10 cellular contexts compared by ENCODE assay signal in the genomic region with DNA sequence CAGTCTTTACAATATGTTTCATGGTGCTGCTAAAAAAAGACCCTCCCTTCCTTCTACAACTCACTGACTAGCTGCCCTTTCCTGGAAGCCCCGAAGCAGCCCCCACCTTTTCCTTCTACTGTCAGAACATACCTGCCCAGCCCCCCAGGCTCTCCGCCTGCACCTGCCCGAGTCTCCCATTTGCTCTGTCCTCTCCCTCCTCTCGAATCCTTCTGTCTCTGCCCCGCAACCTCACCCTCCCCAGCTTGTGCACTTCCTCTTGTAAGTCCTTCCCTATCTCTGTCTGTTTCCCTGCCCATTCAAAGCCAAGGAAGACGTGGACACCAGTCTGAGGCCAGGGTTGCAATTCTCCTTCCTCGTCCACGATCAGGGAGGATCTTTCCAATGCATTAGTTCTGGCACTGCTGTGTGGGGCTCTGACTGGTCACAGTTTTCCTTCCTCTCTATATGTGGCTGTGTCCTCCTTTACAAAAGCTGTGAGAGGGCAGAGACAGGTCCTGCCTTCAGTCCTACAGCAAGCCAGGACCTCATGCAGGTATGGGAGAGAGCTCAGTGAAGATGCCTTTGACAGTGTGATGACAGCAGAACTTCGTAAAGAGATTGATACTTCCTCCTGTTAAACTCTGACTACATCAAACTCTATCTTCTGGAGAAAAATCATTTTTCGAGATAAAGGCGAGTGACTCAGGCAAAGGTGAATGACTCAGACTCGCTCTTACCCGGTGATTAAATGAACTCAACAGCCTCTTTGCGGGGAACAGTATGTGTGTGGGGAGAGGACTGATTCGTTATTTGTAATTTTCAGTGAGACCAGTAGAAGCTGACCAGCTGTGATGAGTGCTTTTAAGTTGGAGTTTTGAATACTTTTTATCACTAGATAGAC. TPM values are rescaled to one million over a fixed set of nuclear protein-coding genes. Genes with fewer than 3 reads are reported as not detected.
DNase-seq lines count a peak whose midpoint lies in the region; ATAC-seq and TF ChIP-seq lines count a peak whose summit lies in the region.
"Had no signal": no experiment of that assay in that cellular context is flagged by ENCODE, and none has a peak within 500 bp of the region (broad histone marks: within the 10 kb centered on the region; RNA-seq: fewer than 3 reads in every experiment).

No MANE protein-coding gene starts in this region.

- H3K9me3 Mint-ChIP-seq in activated T-cell treated with anti-CD3 and anti-CD28 coated beads, Interleukin-2, amount 50 U/mL, for 24 hours, result no peaks in the 10 kb centered on the region

- DNase-seq in activated T-cell treated with anti-CD3 and anti-CD28 coated beads, Interleukin-2, amount 50 U/mL, for 24 hours, result no peak
- DNase-seq in activated T-cell treated with anti-CD3 and anti-CD28 coated beads for 4 hours (no peak), NOMO-1 treated with dmso at 0.1 percent for 144 hours (lab: John Stamatoyannopoulos, UW; ENCODE audit: unreplicated experiment) (peak; percentile 28), colonic mucosa (peak; percentile 56), renal cortical epithelial cell (ENCODE audit: low read depth) (peak; percentile 72)
- DNase-seq: hippocampal formation had no signal

- no peak for ATAC-seq in HG02623 (IDR thresholded peaks at IDR 0.05; ENCODE audit: unreplicated experiment)
- ATAC-seq in GM18498 (IDR thresholded peaks at IDR 0.05; ENCODE audit: unreplicated experiment), result no peak
- no peak for ATAC-seq in GM18519 (IDR thresholded peaks at IDR 0.05; ENCODE audit: low FRiP score, unreplicated experiment)

- intact Hi-C loops in colonic mucosa (cut with DNase I), result no loop called here

- peaks cover 24% of the 10 kb centered on the region for H3K4me1 Mint-ChIP-seq in activated T-cell treated with anti-CD3 and anti-CD28 coated beads, Interleukin-2, amount 50 U/mL, for 24 hours (ENCODE audit: low read depth)

- no peaks in the 10 kb centered on the region for H3K36me3 Mint-ChIP-seq in activated T-cell treated with anti-CD3 and anti-CD28 coated beads, Interleukin-2, amount 50 U/mL, for 24 hours (ENCODE audit: low read depth)

- H3K27me3 Mint-ChIP-seq in activated T-cell treated with anti-CD3 and anti-CD28 coated beads, Interleukin-2, amount 50 U/mL, for 24 hours, result peaks cover 49% of the 10 kb centered on the region

- H3K4me1 ChIP-seq in colonic mucosa, result peaks cover 4% of the 10 kb centered on the region

- no peak for TF ChIP-seq CTCF in colonic mucosa (IDR thresholded peaks at IDR 0.05)

- no peaks in the 10 kb centered on the region for H3K27me3 ChIP-seq in colonic mucosa
- H3K27me3 ChIP-seq: BLaER1 had no signal

- no peak overlapping the region for H3K9ac ChIP-seq in colonic mucosa (ENCODE audit: low read depth in 2 of 2, low read length in 2 of 2)
- H3K9ac ChIP-seq: BLaER1 had no signal

- no peaks in the 10 kb centered on the region for H3K9me3 ChIP-seq in colonic mucosa
- H3K9me3 ChIP-seq: BLaER1 had no signal

- H3K27ac ChIP-seq in colonic mucosa, result peak overlapping the region; percentile 53
- H3K27ac ChIP-seq: BLaER1 had no signal

- H3K4me3 Mint-ChIP-seq in activated T-cell treated with anti-CD3 and anti-CD28 coated beads, Interleukin-2, amount 50 U/mL, for 24 hours, result peak overlapping the region; percentile 9

- H3K36me3 ChIP-seq in colonic mucosa, result no peaks in the 10 kb centered on the region
- H3K36me3 ChIP-seq: BLaER1 had no signal

- peak overlapping the region; percentile 90 for H3K27ac Mint-ChIP-seq in activated T-cell treated with anti-CD3 and anti-CD28 coated beads, Interleukin-2, amount 50 U/mL, for 24 hours

- H3K4me3 ChIP-seq in colonic mucosa, result no peak overlapping the region
- H3K4me3 ChIP-seq: BLaER1 had no signal

RNA-seq across cellular contexts. Expression of a gene that starts 14.2 kb away (rescaled TPM):
- total RNA-seq in colonic mucosa (10 to 100 TPM; 80.6 to 86.6 TPM), renal cortical epithelial cell (1.4 and 3.3 TPM in 2 replicates)

Comparison
In these comparisons a context has a peak if more than half of its experiments do, and no peak if none do; other contexts are left out.
1. DNase-seq: peak in NOMO-1 treated with dmso at 0.1 percent for 144 hours (single experiment), colonic mucosa (single experiment) and renal cortical epithelial cell (single experiment); none in activated T-cell treated with anti-CD3 and anti-CD28 coated beads, Interleukin-2, amount 50 U/mL, for 24 hours (single experiment) and activated T-cell treated with anti-CD3 and anti-CD28 coated beads for 4 hours (single experiment).
2. RNA of a gene that starts 14.2 kb away (total RNA-seq): 80.6 to 86.6 TPM in colonic mucosa; 1.4 to 3.3 TPM in renal cortical epithelial cell; every median in the first group is over 10 times any median in the second.